15 cellular contexts compared by ENCODE assay signal in genomic region chr12:104167519-104168458, GRCh38.
"Had no signal": no experiment of that assay in that cellular context is flagged by ENCODE, and none has a peak within 500 bp of the region (broad histone marks: within the 10 kb centered on the region; RNA-seq: fewer than 3 reads in every experiment).

No MANE protein-coding gene starts in this region.

- H3K27ac ChIP-seq: esophagus squamous epithelium, gastroesophageal sphincter, ovary had no signal

- H3K4me1 ChIP-seq: esophagus squamous epithelium, gastroesophageal sphincter had no signal

- H3K9me3 Mint-ChIP-seq: effector memory CD8-positive, alpha-beta T cell; naive thymus-derived CD8-positive, alpha-beta T cell; type B pancreatic cell had no signal

- H3K4me2 ChIP-seq: smooth muscle cell had no signal

- H3K36me3 ChIP-seq: esophagus squamous epithelium, gastroesophageal sphincter, ovary had no signal

- H3K36me3 Mint-ChIP-seq: naive thymus-derived CD8-positive, alpha-beta T cell; type B pancreatic cell had no signal

- H3K4me3 Mint-ChIP-seq: effector memory CD8-positive, alpha-beta T cell; naive thymus-derived CD8-positive, alpha-beta T cell; type B pancreatic cell had no signal

- H3K4me1 Mint-ChIP-seq: naive thymus-derived CD8-positive, alpha-beta T cell had no signal

- H3K27me3 Mint-ChIP-seq: progenitor cell of endocrine pancreas, type B pancreatic cell had no signal

- H3K27me3 ChIP-seq: esophagus squamous epithelium, gastroesophageal sphincter, ovary had no signal

- H3K9me3 ChIP-seq: esophagus squamous epithelium, gastroesophageal sphincter, mucosa of descending colon, ovary had no signal

- ATAC-seq: effector memory CD8-positive, alpha-beta T cell; gastroesophageal sphincter; left lobe of liver; mucosa of descending colon; naive thymus-derived CD8-positive, alpha-beta T cell; right cardiac atrium had no signal

- H3K27ac Mint-ChIP-seq: effector memory CD8-positive, alpha-beta T cell; naive thymus-derived CD8-positive, alpha-beta T cell; progenitor cell of endocrine pancreas; type B pancreatic cell had no signal

- H3K4me3 ChIP-seq: esophagus squamous epithelium, gastroesophageal sphincter, mucosa of descending colon, ovary, smooth muscle cell had no signal

- DNase-seq: effector memory CD8-positive, alpha-beta T cell; esophagus squamous epithelium; foreskin fibroblast; glutamatergic neuron; mucosa of descending colon; naive thymus-derived CD8-positive, alpha-beta T cell; ovary; right cardiac atrium; stimulated activated CD4-positive, alpha-beta T cell treated with anti-CD3 and anti-CD28 coated beads, Interleukin-2, amount 100 ng/mL, for 48 hours; stimulated activated naive CD4-positive, alpha-beta T cell treated with Interleukin-2 at 50 U/mL for 16 hours had no signal
